Comparison of ENCODE assay signal across 9 cellular contexts in the genomic region with DNA sequence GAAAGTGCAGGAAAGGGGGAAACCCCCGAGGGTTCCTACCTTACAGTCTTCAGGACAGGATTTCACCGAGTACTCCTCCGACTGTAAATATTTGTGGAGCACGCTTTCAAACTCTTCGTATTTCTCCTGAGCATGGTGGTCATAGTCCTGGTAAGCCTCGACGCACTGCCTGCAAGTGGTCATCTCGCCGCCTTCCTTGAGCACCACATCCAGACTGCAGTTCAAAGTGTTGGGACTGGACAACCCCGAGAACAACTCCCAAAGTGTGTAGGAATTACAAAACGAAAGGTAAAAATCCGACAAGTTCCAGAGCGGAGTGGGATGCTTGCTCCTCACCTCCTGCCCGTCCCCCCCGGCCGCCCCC.
A peak's percentile ranks its signal among the peaks of the same experiment; 100 is the strongest.
DNase-seq lines count a peak whose midpoint lies in the region; ATAC-seq, FAIRE-seq and TF ChIP-seq lines count a peak whose summit lies in the region.
"Had no signal": no experiment of that assay in that cellular context is flagged by ENCODE, and none has a peak within 500 bp of the region (broad histone marks: within the 10 kb centered on the region; RNA-seq: fewer than 3 reads in every experiment).

No MANE protein-coding gene starts in this region.

- H3K4me1 ChIP-seq in IMR-90 (ENCODE audit: control insufficient read depth, insufficient read depth, low read length): no peaks in the 10 kb centered on the region

- no peak overlapping the region; the same call in 1 of the 2 replicates for H3K18ac ChIP-seq in IMR-90 (ENCODE audit: low read depth, low read length)

- no peak overlapping the region; the same call in 1 of the 2 replicates for H2BK120ac ChIP-seq in IMR-90 (ENCODE audit: low read depth, low read length)

- peak overlapping the region in 7 of 10 donors; percentile 15 to 58 (median 43) for H3K4me3 Mint-ChIP-seq in naive thymus-derived CD8-positive, alpha-beta T cell

- no peak overlapping the region for H2AK5ac ChIP-seq in IMR-90 (ENCODE audit: low read depth, low read length)

- H3K4me2 ChIP-seq in IMR-90 (ENCODE audit: low read depth, low read length): peak overlapping the region; percentile 89

- no CpG with 5 or more reads among the region's 16 CpGs for WGBS in IMR-90 (ENCODE audit: extremely low coverage in 2 of 2, insufficient read length in 1 of 2), 2 experiments

- peaks cover 0 to 7% (median 5%) of the 10 kb centered on the region in 3 donors for H3K36me3 Mint-ChIP-seq in naive thymus-derived CD8-positive, alpha-beta T cell
- H3K36me3 Mint-ChIP-seq: activated naive CD8-positive, alpha-beta T cell treated with anti-CD3 and anti-CD28 coated beads, Interleukin-2, amount 10 ng/mL, durations not matched to agents 7 days and 5 days had no signal

- no TSS peak for BruUV-seq in IMR-90 (replicated peaks; lab: Mats Ljungman, UMichigan)

- H3K4me3 ChIP-seq in AG04449 (ENCODE audit: low read depth, low read length): peak overlapping the region; percentile 1; the same call in 1 of the 2 replicates
- peak overlapping the region; percentile 92 for H3K4me3 ChIP-seq in IMR-90 (ENCODE audit: insufficient read depth, low read depth, low read length)
- H3K4me3 ChIP-seq in choroid plexus epithelial cell (ENCODE audit: low read depth, low read length): peak overlapping the region; percentile 81

- H2AFZ ChIP-seq in IMR-90 (replicated peaks; ENCODE audit: low read length, poor library complexity): peak overlapping the region; percentile 83

- in situ Hi-C loops in IMR-90 (cut with MboI; ENCODE audit: low sequenced_read_pairs): loop anchor here (5.0 kb wide), 2 partner anchors 493 to 653 kb away; no protein-coding TSS in a partner anchor

- DNase-seq in AG04449 (ENCODE audit: low read depth, low spot score) (no peak), IMR-90 (peak; percentile 50), choroid plexus epithelial cell (ENCODE audit: low read depth) (peak; percentile 51), DMS 273 (lab: John Stamatoyannopoulos, UW; ENCODE audit: unreplicated experiment) (no peak), RCC 7860 (ENCODE audit: low spot score) (no peak)
- no peak for DNase-seq in naive thymus-derived CD8-positive, alpha-beta T cell
- no peak for DNase-seq in stimulated activated CD4-positive, alpha-beta T cell treated with anti-CD3 and anti-CD28 coated beads, Interleukin-1b, Interleukin-23, amount 100 ng/mL, for 48 hours

- FAIRE-seq in RCC 7860 (lab: Jason Lieb, UNC): no peak

- no peak for TF ChIP-seq CTCF in AG04449 (IDR thresholded peaks at IDR 0.05; ENCODE audit: insufficient read depth, low read length, missing control alignments)
- no peak for TF ChIP-seq CTCF in IMR-90 (conservative IDR thresholded peaks at IDR 0.05; ENCODE audit: low read depth, low read length)
- no peak for TF ChIP-seq CTCF in choroid plexus epithelial cell (conservative IDR thresholded peaks at IDR 0.05; ENCODE audit: low read depth, low read length)

- dilution Hi-C loops in IMR-90 (cut with HindIII; ENCODE audit: low sequenced_read_pairs, unreplicated experiment): no loop called here

- intact Hi-C loops in IMR-90 (cut with micrococcal nuclease): loop anchor here (2.0 to 10.0 kb wide), 7 partner anchors 121 to 655 kb away; no protein-coding TSS in a partner anchor

- no peaks in the 10 kb centered on the region for H3K9me1 ChIP-seq in IMR-90 (ENCODE audit: insufficient read depth, low read length)

- POLR2A ChIA-PET in AG04449 (lab: Yijun Ruan, JAX) (no interaction called here), IMR-90 (lab: Charles Lee; ENCODE audit: unreplicated experiment) (no interaction called here)
- POLR2A ChIA-PET in naive thymus-derived CD8-positive, alpha-beta T cell (lab: Charles Lee): no interaction called here

- no peak overlapping the region for H4K5ac ChIP-seq in IMR-90 (ENCODE audit: low read depth, low read length)

- ATAC-seq in IMR-90 (ENCODE audit: low read depth) (peak; percentile 3; the same call in 1 of the 2 replicates), HG03520 (IDR thresholded peaks at IDR 0.05; ENCODE audit: unreplicated experiment) (no peak)
- no peak for ATAC-seq in naive thymus-derived CD8-positive, alpha-beta T cell

- H3K27ac Mint-ChIP-seq in naive thymus-derived CD8-positive, alpha-beta T cell: no peak overlapping the region
- H3K27ac Mint-ChIP-seq: activated naive CD8-positive, alpha-beta T cell treated with anti-CD3 and anti-CD28 coated beads, Interleukin-2, amount 10 ng/mL, durations not matched to agents 7 days and 5 days had no signal

- H3K9me3 Mint-ChIP-seq in naive thymus-derived CD8-positive, alpha-beta T cell: peaks cover 0 to 15% (median 4%) of the 10 kb centered on the region in 9 donors
- H3K9me3 Mint-ChIP-seq: activated naive CD8-positive, alpha-beta T cell treated with anti-CD3 and anti-CD28 coated beads, Interleukin-2, amount 10 ng/mL, durations not matched to agents 7 days and 5 days had no signal

- H3K36me3 ChIP-seq in IMR-90 (ENCODE audit: control insufficient read depth, insufficient read depth, low read length): no peaks in the 10 kb centered on the region

- H2BK5ac ChIP-seq in IMR-90 (ENCODE audit: low read depth, low read length, poor library complexity, severe bottlenecking): no peak overlapping the region

- H2BK15ac ChIP-seq in IMR-90 (ENCODE audit: low read depth, low read length): no peak overlapping the region

- TF ChIP-seq POLR2A in IMR-90 (IDR thresholded peaks at IDR 0.05; ENCODE audit: low read depth, low read length): no peak

- no peak for TF ChIP-seq RAD21 in IMR-90 (IDR thresholded peaks at IDR 0.05; ENCODE audit: low read length)

- H3K23ac ChIP-seq in IMR-90 (ENCODE audit: low read depth, low read length): peak overlapping the region; percentile 26

- H3K14ac ChIP-seq in IMR-90 (replicated peaks; ENCODE audit: low read depth, low read length): peak overlapping the region; percentile 3; the same call in 1 of the 2 replicates

- peaks cover 33% of the 10 kb centered on the region for H4K20me1 ChIP-seq in IMR-90 (ENCODE audit: insufficient read depth, low read length)

- H3K56ac ChIP-seq in IMR-90 (ENCODE audit: extremely low read depth, insufficient read depth, low read length): no peak overlapping the region

- peaks cover 27 to 53% (median 41%) of the 10 kb centered on the region in 5 donors for H3K27me3 Mint-ChIP-seq in naive thymus-derived CD8-positive, alpha-beta T cell

- H3K9ac ChIP-seq in IMR-90 (ENCODE audit: low read depth, low read length): peak overlapping the region; percentile 19

- H2AK9ac ChIP-seq in IMR-90 (replicated peaks; ENCODE audit: low read depth, low read length, poor library complexity): peak overlapping the region; percentile 2

- no peaks in the 10 kb centered on the region for H3K9me3 ChIP-seq in IMR-90 (ENCODE audit: control insufficient read depth, insufficient read depth, low read length)

- no peaks in the 10 kb centered on the region for H3K27me3 ChIP-seq in IMR-90 (ENCODE audit: control insufficient read depth, insufficient read depth, low read length)

- H4K8ac ChIP-seq in IMR-90 (ENCODE audit: low read depth in 2 of 2, low read length in 2 of 2): no peak overlapping the region

- CTCF ChIA-PET in AG04449 (lab: Yijun Ruan, JAX): no interaction called here
- CTCF ChIA-PET in IMR-90 (lab: Yijun Ruan, JAX): no interaction called here

- peaks cover 6 to 20% (median 11%) of the 10 kb centered on the region in 4 donors for H3K4me1 Mint-ChIP-seq in naive thymus-derived CD8-positive, alpha-beta T cell
- H3K4me1 Mint-ChIP-seq: activated naive CD8-positive, alpha-beta T cell treated with anti-CD3 and anti-CD28 coated beads, Interleukin-2, amount 10 ng/mL, durations not matched to agents 7 days and 5 days had no signal

- H3K27ac ChIP-seq in IMR-90 (ENCODE audit: insufficient read depth, low read length): peak overlapping the region; percentile 93

- H3K79me1 ChIP-seq in IMR-90 (ENCODE audit: low read depth in 1 of 2, low read length in 2 of 2): peaks cover 4 to 34% of the 10 kb centered on the region in 2 experiments; a peak in 2 of 4 replicates

- no peak overlapping the region for H4K91ac ChIP-seq in IMR-90 (ENCODE audit: insufficient read depth, low read depth, low read length)

- no peak overlapping the region for H2BK20ac ChIP-seq in IMR-90 (ENCODE audit: low read depth, low read length)

- no peak overlapping the region for H3K4ac ChIP-seq in IMR-90 (ENCODE audit: low read depth, low read length)

TF ChIP-seq in IMR-90, 13 proteins besides CTCF, POLR2A, EP300 and RAD21:
- TF ChIP-seq SMC3 (IDR thresholded peaks at IDR 0.05; ENCODE audit: low read depth, low read length) (no peak), MXI1 (IDR thresholded peaks at IDR 0.05; ENCODE audit: borderline replicate concordance, low read depth, low read length) (no peak)

Comparison
In these comparisons a context has a peak if more than half of its experiments do, and no peak if none do; other contexts are left out.
1. DNase-seq: peak in IMR-90 (single experiment) and choroid plexus epithelial cell (single experiment); none in AG04449 (single experiment), naive thymus-derived CD8-positive, alpha-beta T cell (0 of 10), DMS 273 (single experiment), stimulated activated CD4-positive, alpha-beta T cell treated with anti-CD3 and anti-CD28 coated beads, Interleukin-1b, Interleukin-23, amount 100 ng/mL, for 48 hours (single experiment) and RCC 7860 (single experiment).
2. H3K4me3 ChIP-seq: peak in every context shown above with its lines; median percentile 92 in IMR-90; 81 in choroid plexus epithelial cell; 1 in AG04449.